In genomic region chr5:160042674-160043073, GRCh38 we compare ENCODE assay signal across 16 cellular contexts. TPM values are rescaled to one million over a fixed set of nuclear protein-coding genes. Genes with fewer than 3 reads are reported as not detected.
DNase-seq lines count a peak whose midpoint lies in the region; ATAC-seq and TF ChIP-seq lines count a peak whose summit lies in the region.
"Had no signal": no experiment of that assay in that cellular context is flagged by ENCODE, and none has a peak within 500 bp of the region (broad histone marks: within the 10 kb centered on the region; RNA-seq: fewer than 3 reads in every experiment).

No MANE protein-coding gene starts in this region.

- H3K4me2 ChIP-seq in GM23338: peak overlapping the region; percentile 50

- no peaks in the 10 kb centered on the region for H3F3A ChIP-seq in GM23338 (replicated peaks; ENCODE audit: low read depth)

- H3K4me3 ChIP-seq in GM23338 (peak overlapping the region; percentile 18), HUES64 (ENCODE audit: low read length) (peak overlapping the region; percentile 24; the same call in 1 of the 2 replicates), iPS-18a (ENCODE audit: low read length) (peak overlapping the region; percentile 26)
- H3K4me3 ChIP-seq in CD8-positive, alpha-beta memory T cell (ENCODE audit: low read length): no peak overlapping the region
- H3K4me3 ChIP-seq: BLaER1 treated with 17β-estradiol and CSF1 and Interleukin-3, amounts not matched to agents 10 nM and 100 nM; HAP-1 had no signal

- peak; percentile 50 for ATAC-seq in GM23338
- peak; percentile 26 for ATAC-seq in WTC11
- ATAC-seq in left lobe of liver: no peak
- ATAC-seq: CD8-positive, alpha-beta T cell had no signal

- no peaks in the 10 kb centered on the region for H3K9me2 ChIP-seq in GM23338 (ENCODE audit: insufficient read depth)

- H3K36me3 ChIP-seq in GM23338 (ENCODE audit: insufficient read depth) (peaks cover 21% of the 10 kb centered on the region; the same call in 1 of the 2 replicates), HUES64 (ENCODE audit: insufficient read depth, low read length) (peaks cover 51% of the 10 kb centered on the region), iPS-18a (ENCODE audit: control insufficient read depth, low read depth, low read length) (peaks cover 14% of the 10 kb centered on the region)
- peaks cover 11% of the 10 kb centered on the region for H3K36me3 ChIP-seq in CD8-positive, alpha-beta memory T cell (ENCODE audit: insufficient read depth, low read length)

- WGBS in HUES64: 30% methylated on average over 3 of the region's 3 CpGs

- no peak overlapping the region for H3K9ac ChIP-seq in HUES64 (ENCODE audit: low read depth, low read length)
- H3K9ac ChIP-seq in iPS-18a (ENCODE audit: low read length): peak overlapping the region; percentile 6
- H3K9ac ChIP-seq: BLaER1 treated with 17β-estradiol and CSF1 and Interleukin-3, amounts not matched to agents 10 nM and 100 nM had no signal

- H3K27me3 Mint-ChIP-seq in GM23338 (ENCODE audit: insufficient read depth, low read depth, poor library complexity) (peaks cover 6% of the 10 kb centered on the region), WTC11 (ENCODE audit: low read depth) (no peaks in the 10 kb centered on the region)
- H3K27me3 Mint-ChIP-seq in CD8-positive, alpha-beta memory T cell: no peaks in the 10 kb centered on the region
- H3K27me3 Mint-ChIP-seq: B cell had no signal

- H3K27ac Mint-ChIP-seq in GM23338: peak overlapping the region; percentile 20
- H3K27ac Mint-ChIP-seq in WTC11: no peak overlapping the region
- no peak overlapping the region for H3K27ac Mint-ChIP-seq in CD8-positive, alpha-beta memory T cell
- H3K27ac Mint-ChIP-seq: B cell; CD8-positive, alpha-beta T cell had no signal

- H3K4me1 ChIP-seq in GM23338 (ENCODE audit: insufficient read depth): peaks cover 36% of the 10 kb centered on the region
- peaks cover 38% of the 10 kb centered on the region for H3K4me1 ChIP-seq in HUES64 (ENCODE audit: insufficient read depth, low read length)
- H3K4me1 ChIP-seq in iPS-18a (ENCODE audit: control insufficient read depth, low read depth, low read length): peaks cover 30% of the 10 kb centered on the region
- H3K4me1 ChIP-seq in CD8-positive, alpha-beta memory T cell (ENCODE audit: insufficient read depth, low read length): no peaks in the 10 kb centered on the region

- DNase-seq in GM23338 (ENCODE audit: low spot score): peak; percentile 51
- DNase-seq in WTC11 (ENCODE audit: low spot score): no peak
- DNase-seq in activated naive CD4-positive, alpha-beta T cell treated with anti-CD3 and anti-CD28 coated beads, Interleukin-2, amount 50 U/mL, for 16 hours: no peak
- no peak for DNase-seq in UCSD-AML1 (lab: John Stamatoyannopoulos, UW; ENCODE audit: unreplicated experiment)
- no peak for DNase-seq in left lobe of liver (ENCODE audit: low spot score)
- DNase-seq in CD8-positive, alpha-beta memory T cell: no peak
- DNase-seq: CD8-positive, alpha-beta T cell; COR-L47; GOT3; KG1 had no signal

- peaks cover 46% of the 10 kb centered on the region for H3K4me1 Mint-ChIP-seq in GM23338
- peaks cover 47% of the 10 kb centered on the region for H3K4me1 Mint-ChIP-seq in WTC11
- H3K4me1 Mint-ChIP-seq in CD8-positive, alpha-beta memory T cell: peaks cover 0 to 6% (median 4%) of the 10 kb centered on the region in 3 donors
- H3K4me1 Mint-ChIP-seq: B cell had no signal

- peak overlapping the region; percentile 48 for H3K4me3 Mint-ChIP-seq in GM23338
- peak overlapping the region; percentile 24; the same call in 1 of the 2 replicates for H3K4me3 Mint-ChIP-seq in WTC11
- H3K4me3 Mint-ChIP-seq in CD8-positive, alpha-beta memory T cell: no peak overlapping the region
- H3K4me3 Mint-ChIP-seq: B cell; CD8-positive, alpha-beta T cell had no signal

- H3K27ac ChIP-seq in GM23338 (ENCODE audit: low read depth): no peak overlapping the region
- H3K27ac ChIP-seq in HUES64 (ENCODE audit: low read depth, low read length): peak overlapping the region; percentile 99; the same call in 1 of the 2 replicates
- no peak overlapping the region for H3K27ac ChIP-seq in iPS-18a (ENCODE audit: low read length)
- H3K27ac ChIP-seq in CD8-positive, alpha-beta memory T cell (ENCODE audit: low read depth, low read length): no peak overlapping the region
- H3K27ac ChIP-seq: HL-60 had no signal

- H4K20me1 ChIP-seq in GM23338 (replicated peaks; ENCODE audit: insufficient read depth): peaks cover 4% of the 10 kb centered on the region; the same call in 1 of the 2 replicates
- H4K20me1 ChIP-seq: BLaER1 treated with 17β-estradiol and CSF1 and Interleukin-3, amounts not matched to agents 10 nM and 100 nM had no signal

- H2AFZ ChIP-seq in GM23338: no peak overlapping the region

- TF ChIP-seq CTCF in GM23338 (conservative IDR thresholded peaks at IDR 0.05; ENCODE audit: low read depth in 2 of 2): no peak
- no peak for TF ChIP-seq CTCF in WTC11 (IDR thresholded peaks at IDR 0.05)

- no peaks in the 10 kb centered on the region for H3K9me3 ChIP-seq in HUES64 (ENCODE audit: insufficient read depth, low read depth, low read length)
- no peaks in the 10 kb centered on the region for H3K9me3 ChIP-seq in iPS-18a (ENCODE audit: control insufficient read depth, low read depth, low read length)
- no peaks in the 10 kb centered on the region for H3K9me3 ChIP-seq in CD8-positive, alpha-beta memory T cell (ENCODE audit: low read length)
- H3K9me3 ChIP-seq: BLaER1 treated with 17β-estradiol and CSF1 and Interleukin-3, amounts not matched to agents 10 nM and 100 nM; HAP-1 had no signal

- peaks cover 39% of the 10 kb centered on the region for H3K36me3 Mint-ChIP-seq in GM23338 (ENCODE audit: low read depth)
- peaks cover 22% of the 10 kb centered on the region for H3K36me3 Mint-ChIP-seq in WTC11
- H3K36me3 Mint-ChIP-seq in CD8-positive, alpha-beta memory T cell: peaks cover 7 to 66% (median 25%) of the 10 kb centered on the region in 3 donors

- H3K27me3 ChIP-seq in GM23338 (ENCODE audit: insufficient read depth) (no peaks in the 10 kb centered on the region), HUES64 (ENCODE audit: insufficient read depth, low read length) (no peaks in the 10 kb centered on the region), iPS-18a (ENCODE audit: control insufficient read depth, insufficient read depth, low read length) (no peaks in the 10 kb centered on the region)
- H3K27me3 ChIP-seq in CD8-positive, alpha-beta memory T cell (ENCODE audit: insufficient read depth, low read length, poor library complexity, severe bottlenecking): no peaks in the 10 kb centered on the region
- H3K27me3 ChIP-seq: BLaER1 treated with 17β-estradiol and CSF1 and Interleukin-3, amounts not matched to agents 10 nM and 100 nM had no signal

- no peaks in the 10 kb centered on the region; the same call in none of the 2 replicates for H3K79me2 ChIP-seq in GM23338 (replicated peaks; ENCODE audit: insufficient read depth)

- H3K9me3 Mint-ChIP-seq in GM23338 (no peaks in the 10 kb centered on the region), WTC11 (no peaks in the 10 kb centered on the region)
- no peaks in the 10 kb centered on the region for H3K9me3 Mint-ChIP-seq in CD8-positive, alpha-beta memory T cell
- H3K9me3 Mint-ChIP-seq: CD8-positive, alpha-beta T cell had no signal

- CTCF ChIA-PET in WTC11 (lab: Charles Lee): no interaction called here
- CTCF ChIA-PET in CD8-positive, alpha-beta memory T cell (lab: Charles Lee): interaction anchor here (1.3 kb wide), 1 partner anchor 21 kb away, joined by 3 read pairs; no protein-coding TSS in a partner anchor

- POLR2A ChIA-PET in WTC11 (lab: Charles Lee): no interaction called here
- POLR2A ChIA-PET in CD8-positive, alpha-beta memory T cell (lab: Charles Lee): no interaction called here

TF ChIP-seq in WTC11, 78 proteins besides CTCF, POLR2A, EP300 and RAD21 (continues in another document):
- TF ChIP-seq ARID4B (CRISPR knock-in tag; IDR thresholded peaks at IDR 0.05; ENCODE audit: borderline replicate concordance): no peak

RNA-seq across cellular contexts. Expression of gene TTC1, which starts 33.7 kb away (rescaled TPM):
- 48.9 and 51.5 TPM in 2 replicates for total RNA-seq in GM23338 (2014; rRNA removed; shearing (Covaris generic))
- polyA plus RNA-seq in GM23338 (2016; fragmentation: Nextera tagmentation; extraction: Ambion mirVana): 115 and 131 TPM in 2 replicates
- polyA plus RNA-seq in HUES64 (2013, experiment 1 of 2): 65.2 TPM
- 66.1 TPM for polyA plus RNA-seq in HUES64 (2013, experiment 2 of 2)
- total RNA-seq in WTC11 (2021) (46.4 to 48.3 TPM (median 47.4 TPM) in 3 replicates), left lobe of liver (18.2 TPM)
- 10 to 100 TPM; 66.4 to 70.7 TPM for total RNA-seq in CD8-positive, alpha-beta memory T cell
- polyA plus RNA-seq in CD8-positive, alpha-beta memory T cell: 99.8 TPM

Comparison
In these comparisons a context has a peak if more than half of its experiments do, and no peak if none do; other contexts are left out.
1. H3K4me3 Mint-ChIP-seq: peak in GM23338 (single experiment) and WTC11 (single experiment); none in CD8-positive, alpha-beta memory T cell (0 of 7).